11 cellular contexts compared by ENCODE assay signal in the genomic region with DNA sequence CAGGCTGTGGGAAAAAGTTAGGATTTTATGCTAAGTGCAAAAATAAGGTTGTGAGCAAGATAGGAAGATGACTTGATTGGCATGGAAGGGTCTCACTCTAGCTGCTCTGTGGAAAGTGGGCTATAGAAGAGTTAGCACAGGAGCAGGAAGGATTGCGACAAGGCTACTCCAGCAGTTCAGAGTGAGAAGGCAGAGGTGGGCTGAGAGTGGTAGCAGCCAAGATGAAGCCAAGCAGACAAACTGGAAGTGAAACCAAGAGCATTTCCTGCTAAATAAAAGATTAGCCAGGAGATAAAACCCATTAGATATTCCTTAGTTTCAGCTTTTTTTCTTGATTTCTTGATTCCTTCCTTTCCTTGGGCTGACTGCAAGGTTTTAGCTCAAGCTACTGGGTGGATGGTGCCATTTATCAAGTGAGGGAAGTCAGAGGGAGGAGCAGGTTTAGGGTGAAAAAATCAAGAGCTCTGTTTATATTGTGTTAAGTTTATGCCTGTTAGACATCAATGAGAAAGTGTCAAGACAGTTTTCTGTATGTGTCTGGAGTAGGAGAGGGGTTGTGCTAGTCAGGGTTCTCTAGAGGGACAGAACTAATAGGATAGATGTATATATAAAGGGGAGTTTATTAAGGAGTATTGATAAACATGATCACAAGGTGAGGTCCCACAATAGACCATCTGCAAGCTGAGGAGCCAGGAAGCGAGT. TPM values are rescaled to one million over a fixed set of nuclear protein-coding genes. Genes with fewer than 3 reads are reported as not detected.
A peak's percentile ranks its signal among the peaks of the same experiment; 100 is the strongest.
DNase-seq lines count a peak whose midpoint lies in the region; ATAC-seq, FAIRE-seq and TF ChIP-seq lines count a peak whose summit lies in the region.
"Had no signal": no experiment of that assay in that cellular context is flagged by ENCODE, and none has a peak within 500 bp of the region (broad histone marks: within the 10 kb centered on the region; RNA-seq: fewer than 3 reads in every experiment).

No MANE protein-coding gene starts in this region.

- no peaks in the 10 kb centered on the region for H3K27me3 ChIP-seq in SU-DHL-6 (ENCODE audit: low read length)
- H3K27me3 ChIP-seq: adrenal gland had no signal

- ATAC-seq in GM18499 (IDR thresholded peaks at IDR 0.05; ENCODE audit: insufficient read depth, unreplicated experiment) (peak; percentile 63), GM21367 (IDR thresholded peaks at IDR 0.05; ENCODE audit: unreplicated experiment) (peak; percentile 78), HG03108 (IDR thresholded peaks at IDR 0.05; ENCODE audit: unreplicated experiment) (peak; percentile 72), T-helper 17 cell (no peak)

- H3K4me3 Mint-ChIP-seq in mesothelial cell of epicardium: no peak overlapping the region
- H3K4me3 Mint-ChIP-seq in T-helper 17 cell: no peak overlapping the region

- no peaks in the 10 kb centered on the region for H3F3A ChIP-seq in SU-DHL-6 (ENCODE audit: insufficient read depth)

- no peaks in the 10 kb centered on the region for H3K9me3 ChIP-seq in SU-DHL-6 (ENCODE audit: insufficient read depth, low read length)
- H3K9me3 ChIP-seq in T-helper 17 cell (ENCODE audit: control insufficient read depth, low read length, poor library complexity, severe bottlenecking): no peaks in the 10 kb centered on the region
- H3K9me3 ChIP-seq: adrenal gland, left ventricle myocardium inferior had no signal

- no peaks in the 10 kb centered on the region for H3K36me3 ChIP-seq in SU-DHL-6 (ENCODE audit: low read length)
- H3K36me3 ChIP-seq: adrenal gland, left ventricle myocardium inferior had no signal

- H2AFZ ChIP-seq in SU-DHL-6 (ENCODE audit: low read depth, low read length, severe bottlenecking): peak overlapping the region; percentile 20

- no peak for TF ChIP-seq CTCF in SU-DHL-6 (IDR thresholded peaks at IDR 0.05; ENCODE audit: insufficient read depth, low read length, poor library complexity, severe bottlenecking)
- no peak for TF ChIP-seq CTCF in mesothelial cell of epicardium (IDR thresholded peaks at IDR 0.05; ENCODE audit: unreplicated experiment)

- H3K27me3 Mint-ChIP-seq in mesothelial cell of epicardium (ENCODE audit: low read depth) (no peaks in the 10 kb centered on the region), T-helper 17 cell (peaks cover 7% of the 10 kb centered on the region)

- no peaks in the 10 kb centered on the region for H3K9me3 Mint-ChIP-seq in mesothelial cell of epicardium

- H3K79me2 ChIP-seq in SU-DHL-6 (ENCODE audit: insufficient read depth, low read length): no peaks in the 10 kb centered on the region

- H3K4me2 ChIP-seq in SU-DHL-6 (ENCODE audit: low read depth, low read length, poor library complexity, severe bottlenecking): peak overlapping the region; percentile 31

- no peak overlapping the region for H3K9ac ChIP-seq in SU-DHL-6 (ENCODE audit: low read length)

- no peak for TF ChIP-seq POLR2A in H54 (IDR thresholded peaks at IDR 0.05; ENCODE audit: low read depth, low read length)

- H3K36me3 Mint-ChIP-seq in mesothelial cell of epicardium (no peaks in the 10 kb centered on the region), T-helper 17 cell (ENCODE audit: low read depth) (no peaks in the 10 kb centered on the region)

- no peak for FAIRE-seq in H54 (lab: Jason Lieb, UNC)

- H3K27ac ChIP-seq in SU-DHL-6 (ENCODE audit: low read depth, low read length): no peak overlapping the region
- H3K27ac ChIP-seq: adrenal gland, left ventricle myocardium inferior had no signal

- no peak overlapping the region for H3K4me3 ChIP-seq in SU-DHL-6 (ENCODE audit: insufficient read depth, low read length, poor library complexity, severe bottlenecking)
- H3K4me3 ChIP-seq: adrenal gland, left ventricle myocardium inferior had no signal

- no peaks in the 10 kb centered on the region for H3K4me1 Mint-ChIP-seq in mesothelial cell of epicardium
- peaks cover 3% of the 10 kb centered on the region for H3K4me1 Mint-ChIP-seq in T-helper 17 cell

- H3K9me2 ChIP-seq in SU-DHL-6 (replicated peaks; ENCODE audit: insufficient read depth, low read length): no peaks in the 10 kb centered on the region

- H3K27ac Mint-ChIP-seq in mesothelial cell of epicardium: no peak overlapping the region
- H3K27ac Mint-ChIP-seq in T-helper 17 cell: no peak overlapping the region

- H4K20me1 ChIP-seq in SU-DHL-6 (ENCODE audit: low read depth, low read length): no peaks in the 10 kb centered on the region

- DNase-seq in activated CD4-positive, alpha-beta T cell treated with anti-CD3 and anti-CD28 coated beads for 1 hour: no peak
- no peak for DNase-seq in mesothelial cell of epicardium (ENCODE audit: low spot score in 2 of 2, unreplicated experiment in 2 of 2)
- no peak for DNase-seq in T-helper 17 cell
- no peak for DNase-seq in H54 (ENCODE audit: insufficient read length, low spot score)
- DNase-seq: adrenal gland, Calu3, left ventricle myocardium inferior had no signal

RNA-seq across cellular contexts. Expression of a gene that starts 33.1 kb away (rescaled TPM):
- 73.3 to 77.9 TPM (median 77.7 TPM) in 3 replicates for total RNA-seq in mesothelial cell of epicardium
- total RNA-seq in T-helper 17 cell: 100 to 1,000 TPM; 126 to 136 TPM
